ENCODE assay signal across 8 cellular contexts in genomic region chr19:57321164-57321563, GRCh38. TPM values are rescaled to one million over a fixed set of nuclear protein-coding genes. Genes with fewer than 3 reads are reported as not detected.
A peak's percentile ranks its signal among the peaks of the same experiment; 100 is the strongest.
DNase-seq lines count a peak whose midpoint lies in the region; ATAC-seq, FAIRE-seq and TF ChIP-seq lines count a peak whose summit lies in the region.

No MANE protein-coding gene starts in this region.

- TF ChIP-seq CTCF in A673 (conservative IDR thresholded peaks at IDR 0.05; ENCODE audit: low read depth, low read length) (no peak), HL-60 (IDR thresholded peaks at IDR 0.05; ENCODE audit: insufficient read depth, low read length) (no peak), K562 (IDR thresholded peaks at IDR 0.05 in 2 of 3, conservative IDR thresholded peaks at IDR 0.05 in 1 of 3; ENCODE audit: insufficient read depth in 2 of 3, low read depth in 1 of 3, low read length in 3 of 3) (no peak)

- BruUV-seq in A673 (replicated peaks; lab: Mats Ljungman, UMichigan) = TSS peak; percentile 62
- no TSS peak for BruUV-seq in K562 (replicated peaks; lab: Mats Ljungman, UMichigan)

- peaks cover 23% of the 10 kb centered on the region for H3K27me3 ChIP-seq in A673 (replicated peaks; ENCODE audit: insufficient read depth, low read depth, low read length, poor library complexity)
- H3K27me3 ChIP-seq in HL-60 (ENCODE audit: insufficient read depth, poor library complexity, severe bottlenecking) = no peaks in the 10 kb centered on the region
- peaks cover under 1 to 4% of the 10 kb centered on the region in 2 experiments; a peak in 2 of 5 replicates for H3K27me3 ChIP-seq in K562 (ENCODE audit: control insufficient read depth in 2 of 2, insufficient read depth in 2 of 2, low read length in 2 of 2)
- H3K27me3 ChIP-seq in mononuclear cell (ENCODE audit: insufficient read depth, low read length) = peaks cover 28% of the 10 kb centered on the region

- peaks cover 24% of the 10 kb centered on the region for H3K79me2 ChIP-seq in K562 (ENCODE audit: control insufficient read depth, insufficient read depth, low read length)

- no peak for TF ChIP-seq EP300 in K562 (IDR thresholded peaks at IDR 0.05; ENCODE audit: low read length)

- H3K4me1 ChIP-seq in A673 (ENCODE audit: insufficient read depth, low read length, poor library complexity, severe bottlenecking) (no peaks in the 10 kb centered on the region), K562 (replicated peaks in 1 of 2; ENCODE audit: control insufficient read depth in 2 of 2, insufficient read depth in 2 of 2, low read length in 2 of 2) (peaks cover 9 to 11% of the 10 kb centered on the region in 2 experiments; a peak in 4 of 5 replicates), mononuclear cell (ENCODE audit: insufficient read depth, low read length) (peaks cover 22% of the 10 kb centered on the region)

- ATAC-seq in K562 = peak; percentile 3; the same call in 2 of the 3 replicates
- ATAC-seq in HG03025 (IDR thresholded peaks at IDR 0.05; ENCODE audit: low FRiP score, unreplicated experiment) = no peak

- POLR2A ChIA-PET in A673 (lab: Charles Lee; ENCODE audit: low non-redundant PET) (no interaction called here), K562 (lab: Yijun Ruan, JAX) (interaction anchor here (0.6 to 1.2 kb wide), 3 partner anchors 11 to 325 kb away, joined by 3 to 4 read pairs (median 3); partner anchors contain the start of gene ZNF264)

- H3K36me3 ChIP-seq in A673 (ENCODE audit: insufficient read depth, low read length, poor library complexity, severe bottlenecking) (peaks cover 22% of the 10 kb centered on the region), K562 (ENCODE audit: control insufficient read depth, insufficient read depth, low read length) (peaks cover 24% of the 10 kb centered on the region; the same call in 2 of the 3 replicates)

- CTCF ChIA-PET in A673 (lab: Charles Lee) (no interaction called here), K562 (lab: Yijun Ruan, JAX; ENCODE audit: low intra/inter-chr PET ratio) (no interaction called here)

- H3K9me1 ChIP-seq in K562 (ENCODE audit: control insufficient read depth, insufficient read depth, low read length) = no peaks in the 10 kb centered on the region

- intact Hi-C loops in A673 (cut with micrococcal nuclease; ENCODE audit: unreplicated experiment) (no loop called here), K562 (cut with micrococcal nuclease) (no loop called here)

- H3K4me2 ChIP-seq in K562 (ENCODE audit: insufficient read depth, low read length) = peak overlapping the region; percentile 96

- H4K20me1 ChIP-seq in K562 (replicated peaks; ENCODE audit: control insufficient read depth, insufficient read depth, low read length) = no peaks in the 10 kb centered on the region

- WGBS in K562 (ENCODE audit: insufficient coverage, low coverage, missing lambda C conversion rate) = 36% methylated on average over 7 of the region's 8 CpGs

- no peak for FAIRE-seq in K562 (lab: Jason Lieb, UNC)
- no peak for FAIRE-seq in GM12891 (lab: Jason Lieb, UNC)

- H3K9ac ChIP-seq in K562 (ENCODE audit: insufficient read depth in 1 of 2, low read depth in 2 of 2, low read length in 2 of 2) = peak overlapping the region; percentile 79 to 92

- no peaks in the 10 kb centered on the region for H3K9me3 ChIP-seq in A673 (ENCODE audit: low read depth, low read length, poor library complexity, severe bottlenecking)
- H3K9me3 ChIP-seq in K562 (replicated peaks; ENCODE audit: control insufficient read depth, insufficient read depth, low read depth, low read length) = no peaks in the 10 kb centered on the region
- no peaks in the 10 kb centered on the region for H3K9me3 ChIP-seq in mononuclear cell (ENCODE audit: low read depth, low read length)

- TF ChIP-seq POLR2A in K562 (conservative IDR thresholded peaks at IDR 0.05) (no peak), GM12891 (IDR thresholded peaks at IDR 0.05; ENCODE audit: low read depth, low read length) (no peak)

- H3K4me3 ChIP-seq in A673 (ENCODE audit: low read depth, low read length, poor library complexity, severe bottlenecking) (peak overlapping the region; percentile 93), HL-60 (replicated peaks; ENCODE audit: insufficient read depth, low read length) (peak overlapping the region; percentile 89), K562 (peak overlapping the region; percentile 82), mononuclear cell (ENCODE audit: low read length) (peak overlapping the region; percentile 74)

- DNase-seq in A673 (ENCODE audit: low spot score) (no peak), HL-60 (ENCODE audit: low read depth in 1 of 2, low spot score in 1 of 2) (peak in 1 of 2 experiments; percentile 31), K562 (ENCODE audit: extremely low read depth in 1 of 4, low spot score in 3 of 4) (peak in 1 of 4 experiments; percentile 17), DMS53 (lab: John Stamatoyannopoulos, UW) (no peak), GM12891 (ENCODE audit: insufficient read length, low spot score) (no peak), kidney glomerular epithelial cell (lab: John Stamatoyannopoulos, UW) (no peak)

- H2AFZ ChIP-seq in K562 (ENCODE audit: low read depth, low read length) = peak overlapping the region; percentile 83

- H3K27ac ChIP-seq in A673 (ENCODE audit: low read depth, low read length, poor library complexity, severe bottlenecking) (peak overlapping the region; percentile 88), HL-60 (replicated peaks) (peak overlapping the region; percentile 92), K562 (ENCODE audit: extremely low read depth, low read depth, low read length) (peak overlapping the region; percentile 86; the same call in 2 of the 3 replicates)

- in situ Hi-C loops in K562 (cut with MboI) = no loop called here

- no peak for TF ChIP-seq RAD21 in K562 (CRISPR knock-in tag; conservative IDR thresholded peaks at IDR 0.05 in 1 of 2, IDR thresholded peaks at IDR 0.05 in 1 of 2)

RNA-seq across cellular contexts. Expression of gene ZNF543, which starts 0.9 kb away (rescaled TPM):
- total RNA-seq in A673 (2021) (10.1 and 10.6 TPM in 2 replicates), K562 (2014; rRNA removed) (2.4 and 3.0 TPM in 2 replicates), K562 (2014; rRNA removed; fragmentation: Illumina TruSeq; extraction: Trizol) (5.5 and 6.7 TPM in 2 replicates), K562 (2015; rRNA removed; fragmentation: Illumina TruSeq; extraction: Trizol) (3.8 and 4.5 TPM in 2 replicates), K562 (2021) (3.8 and 4.7 TPM in 2 replicates), mononuclear cell (5.6 TPM)
- 16.2 and 18.3 TPM in 2 replicates for total RNA-seq in K562 (2011; cell fraction: chromatin; rRNA removed; ENCODE audit: low replicate concordance)
- total RNA-seq in K562 (2011; cell fraction: nucleolus; rRNA removed) = 13.3 and 18.2 TPM in 2 replicates
- 10.3 and 12.8 TPM in 2 replicates for total RNA-seq in K562 (2011; cell fraction: nucleoplasm; rRNA removed)
- polyA plus RNA-seq in K562 (2011; rRNA removed) (1.9 and 2.4 TPM in 2 replicates), K562 (2014; fragmentation: Illumina TruSeq; extraction: Trizol) (1.1 and 1.2 TPM in 2 replicates), K562 (2014; fragmentation: Nextera tagmentation; extraction: Ambion mirVana) (under 1 TPM; 0.14 to 0.46 TPM), K562 (2014; rRNA removed) (1.5 and 1.6 TPM in 2 replicates)
- 1.1 and 1.2 TPM in 2 replicates for polyA plus RNA-seq in K562 (2011; cell fraction: cytosol; rRNA removed)
- polyA plus RNA-seq in K562 (2011; cell fraction: nucleus; rRNA removed) = 1.7 and 2.0 TPM in 2 replicates
- 0.89 and 0.91 TPM in 2 replicates for polyA plus RNA-seq in K562 (2012)
- 10.5 and 10.9 TPM in 2 replicates for polyA minus RNA-seq in K562 (2011; rRNA and poly(A)+ RNA removed)
- polyA minus RNA-seq in K562 (2011; cell fraction: cytosol; rRNA and poly(A)+ RNA removed) = 2.2 and 4.7 TPM in 2 replicates
- 3.6 and 6.1 TPM in 2 replicates for polyA minus RNA-seq in K562 (2011; cell fraction: nucleus; rRNA and poly(A)+ RNA removed)
- 1.4 TPM for polyA plus RNA-seq in GM12891 (2012; ENCODE audit: low read depth, missing spikeins)

RNA-seq across cellular contexts. Expression of gene ZNF304, which starts 29.9 kb away (rescaled TPM):
- total RNA-seq in A673 (2021) (10.2 and 11.0 TPM in 2 replicates), K562 (2014; rRNA removed) (2.3 and 3.6 TPM in 2 replicates), K562 (2014; rRNA removed; fragmentation: Illumina TruSeq; extraction: Trizol) (4.5 and 5.2 TPM in 2 replicates), K562 (2015; rRNA removed; fragmentation: Illumina TruSeq; extraction: Trizol) (3.6 and 4.2 TPM in 2 replicates), K562 (2021) (3.6 and 4.2 TPM in 2 replicates), mononuclear cell (4.5 TPM)
- 9.8 and 12.0 TPM in 2 replicates for total RNA-seq in K562 (2011; cell fraction: chromatin; rRNA removed; ENCODE audit: low replicate concordance)
- total RNA-seq in K562 (2011; cell fraction: nucleolus; rRNA removed) = 7.0 and 8.8 TPM in 2 replicates
- total RNA-seq in K562 (2011; cell fraction: nucleoplasm; rRNA removed) = 7.7 and 8.0 TPM in 2 replicates
- polyA plus RNA-seq in K562 (2011; rRNA removed) (4.3 and 5.5 TPM in 2 replicates), K562 (2014; fragmentation: Illumina TruSeq; extraction: Trizol) (3.3 and 3.4 TPM in 2 replicates), K562 (2014; fragmentation: Nextera tagmentation; extraction: Ambion mirVana) (1 to 10 TPM in 1 of 2 experiments, under 1 TPM in 1; 0.82 to 1.0 TPM), K562 (2014; rRNA removed) (2.0 and 2.1 TPM in 2 replicates)
- 2.3 and 3.4 TPM in 2 replicates for polyA plus RNA-seq in K562 (2011; cell fraction: cytosol; rRNA removed)
- polyA plus RNA-seq in K562 (2011; cell fraction: nucleus; rRNA removed) = 5.8 and 7.7 TPM in 2 replicates
- 3.2 and 3.4 TPM in 2 replicates for polyA plus RNA-seq in K562 (2012)
- 9.9 and 11.2 TPM in 2 replicates for polyA minus RNA-seq in K562 (2011; rRNA and poly(A)+ RNA removed)
- polyA minus RNA-seq in K562 (2011; cell fraction: cytosol; rRNA and poly(A)+ RNA removed) = 4.1 and 4.5 TPM in 2 replicates
- polyA minus RNA-seq in K562 (2011; cell fraction: nucleus; rRNA and poly(A)+ RNA removed) = 3.1 and 5.0 TPM in 2 replicates
- polyA plus RNA-seq in GM12891 (2012; ENCODE audit: low read depth, missing spikeins) = 4.6 TPM

RNA-seq across cellular contexts. Expression of gene ZNF460, which starts 40.9 kb away (rescaled TPM):
- total RNA-seq in A673 (2021) = 53.3 and 58.4 TPM in 2 replicates
- 169 and 191 TPM in 2 replicates for total RNA-seq in K562 (2011; cell fraction: chromatin; rRNA removed; ENCODE audit: low replicate concordance)
- total RNA-seq in K562 (2011; cell fraction: nucleolus; rRNA removed) = 131 and 161 TPM in 2 replicates
- total RNA-seq in K562 (2011; cell fraction: nucleoplasm; rRNA removed) = 111 and 139 TPM in 2 replicates
- total RNA-seq in K562 (2014; rRNA removed) = 18.5 and 22.1 TPM in 2 replicates
- total RNA-seq in K562 (2014; rRNA removed; fragmentation: Illumina TruSeq; extraction: Trizol) = 36.2 and 36.7 TPM in 2 replicates
- 24.7 and 24.9 TPM in 2 replicates for total RNA-seq in K562 (2015; rRNA removed; fragmentation: Illumina TruSeq; extraction: Trizol)
- total RNA-seq in K562 (2021) = 28.0 and 29.6 TPM in 2 replicates
- 16.6 and 23.6 TPM in 2 replicates for polyA plus RNA-seq in K562 (2011; rRNA removed)
- 6.0 and 14.3 TPM in 2 replicates for polyA plus RNA-seq in K562 (2011; cell fraction: cytosol; rRNA removed)
- polyA plus RNA-seq in K562 (2011; cell fraction: nucleus; rRNA removed) = 17.9 and 23.9 TPM in 2 replicates
- 1.1 and 1.2 TPM in 2 replicates for polyA plus RNA-seq in K562 (2012)
- polyA plus RNA-seq in K562 (2014; fragmentation: Illumina TruSeq; extraction: Trizol) = 1.1 and 1.2 TPM in 2 replicates
- polyA plus RNA-seq in K562 (2014; fragmentation: Nextera tagmentation; extraction: Ambion mirVana) = under 1 TPM; 0.45 to 0.87 TPM
- polyA plus RNA-seq in K562 (2014; rRNA removed) = 5.6 and 7.1 TPM in 2 replicates
- polyA minus RNA-seq in K562 (2011; rRNA and poly(A)+ RNA removed) = 183 and 200 TPM in 2 replicates
- polyA minus RNA-seq in K562 (2011; cell fraction: cytosol; rRNA and poly(A)+ RNA removed) = 67.0 and 68.1 TPM in 2 replicates
- 54.9 and 131 TPM in 2 replicates for polyA minus RNA-seq in K562 (2011; cell fraction: nucleus; rRNA and poly(A)+ RNA removed)
- 90.5 TPM for total RNA-seq in mononuclear cell
- 1.2 TPM for polyA plus RNA-seq in GM12891 (2012; ENCODE audit: low read depth, missing spikeins)

RNA-seq across cellular contexts. Expression of gene TRAPPC2B, which starts 42.2 kb away (rescaled TPM):
- total RNA-seq in A673 (2021) (16.8 and 18.7 TPM in 2 replicates), K562 (2014; rRNA removed) (2.8 and 3.4 TPM in 2 replicates), K562 (2014; rRNA removed; fragmentation: Illumina TruSeq; extraction: Trizol) (4.4 and 5.4 TPM in 2 replicates), K562 (2015; rRNA removed; fragmentation: Illumina TruSeq; extraction: Trizol) (3.3 and 3.5 TPM in 2 replicates), K562 (2021) (1.8 and 2.2 TPM in 2 replicates), mononuclear cell (10.9 TPM)
- 2.1 and 3.5 TPM in 2 replicates for total RNA-seq in K562 (2011; cell fraction: chromatin; rRNA removed; ENCODE audit: low replicate concordance)
- total RNA-seq in K562 (2011; cell fraction: nucleolus; rRNA removed) = 2.2 and 3.6 TPM in 2 replicates
- 2.6 and 3.2 TPM in 2 replicates for total RNA-seq in K562 (2011; cell fraction: nucleoplasm; rRNA removed)
- polyA plus RNA-seq in K562 (2011; rRNA removed) (7.0 and 10.5 TPM in 2 replicates), K562 (2014; fragmentation: Illumina TruSeq; extraction: Trizol) (5.0 and 5.2 TPM in 2 replicates), K562 (2014; fragmentation: Nextera tagmentation; extraction: Ambion mirVana) (10 to 100 TPM; 13.1 to 20.4 TPM), K562 (2014; rRNA removed) (4.0 and 4.6 TPM in 2 replicates)
- polyA plus RNA-seq in K562 (2011; cell fraction: cytosol; rRNA removed) = 8.3 and 8.7 TPM in 2 replicates
- 1.9 and 2.6 TPM in 2 replicates for polyA plus RNA-seq in K562 (2011; cell fraction: nucleus; rRNA removed)
- polyA plus RNA-seq in K562 (2012) = 4.1 and 6.2 TPM in 2 replicates
- polyA minus RNA-seq in K562 (2011; rRNA and poly(A)+ RNA removed) = 1.9 and 2.7 TPM in 2 replicates
- polyA minus RNA-seq in K562 (2011; cell fraction: cytosol; rRNA and poly(A)+ RNA removed) = 3.1 TPM in 1 of 2 replicates, not detected in the other
- 0.94 and 1.3 TPM in 2 replicates for polyA minus RNA-seq in K562 (2011; cell fraction: nucleus; rRNA and poly(A)+ RNA removed)
- polyA plus RNA-seq in GM12891 (2012; ENCODE audit: low read depth, missing spikeins) = 16.3 TPM

RNA-seq across cellular contexts. Expression of gene ZNF547, which starts 42.2 kb away (rescaled TPM):
- total RNA-seq in A673 (2021) (5.0 and 6.1 TPM in 2 replicates), K562 (2014; rRNA removed) (0.09 and 0.41 TPM in 2 replicates), K562 (2014; rRNA removed; fragmentation: Illumina TruSeq; extraction: Trizol) (0.35 and 0.51 TPM in 2 replicates), K562 (2015; rRNA removed; fragmentation: Illumina TruSeq; extraction: Trizol) (0.30 and 0.40 TPM in 2 replicates), K562 (2021) (0.16 and 0.51 TPM in 2 replicates), mononuclear cell (1.0 TPM)
- total RNA-seq in K562 (2011; cell fraction: chromatin; rRNA removed; ENCODE audit: low replicate concordance) = 2.5 and 4.6 TPM in 2 replicates
- total RNA-seq in K562 (2011; cell fraction: nucleolus; rRNA removed) = 1.0 and 2.0 TPM in 2 replicates
- 2.0 and 2.1 TPM in 2 replicates for total RNA-seq in K562 (2011; cell fraction: nucleoplasm; rRNA removed)
- polyA plus RNA-seq in K562 (2011; rRNA removed) (0.96 and 1.0 TPM in 2 replicates), K562 (2014; fragmentation: Illumina TruSeq; extraction: Trizol) (0.19 and 0.37 TPM in 2 replicates), K562 (2014; fragmentation: Nextera tagmentation; extraction: Ambion mirVana) (under 1 TPM; 0.27 to 0.30 TPM), K562 (2014; rRNA removed) (0.03 and 0.07 TPM in 2 replicates)
- polyA plus RNA-seq in K562 (2011; cell fraction: cytosol; rRNA removed) = 0.24 and 0.31 TPM in 2 replicates
- 0.84 and 1.00 TPM in 2 replicates for polyA plus RNA-seq in K562 (2011; cell fraction: nucleus; rRNA removed)
- polyA plus RNA-seq in K562 (2012) = 0.33 and 0.36 TPM in 2 replicates
- 0.81 and 1.1 TPM in 2 replicates for polyA minus RNA-seq in K562 (2011; rRNA and poly(A)+ RNA removed)
- polyA minus RNA-seq in K562 (2011; cell fraction: cytosol; rRNA and poly(A)+ RNA removed) = not detected in 2 replicates
- 0.81 and 2.3 TPM in 2 replicates for polyA minus RNA-seq in K562 (2011; cell fraction: nucleus; rRNA and poly(A)+ RNA removed)
- polyA plus RNA-seq in GM12891 (2012; ENCODE audit: low read depth, missing spikeins) = 0.95 TPM
